8 cellular contexts compared by ENCODE assay signal in the genomic region with DNA sequence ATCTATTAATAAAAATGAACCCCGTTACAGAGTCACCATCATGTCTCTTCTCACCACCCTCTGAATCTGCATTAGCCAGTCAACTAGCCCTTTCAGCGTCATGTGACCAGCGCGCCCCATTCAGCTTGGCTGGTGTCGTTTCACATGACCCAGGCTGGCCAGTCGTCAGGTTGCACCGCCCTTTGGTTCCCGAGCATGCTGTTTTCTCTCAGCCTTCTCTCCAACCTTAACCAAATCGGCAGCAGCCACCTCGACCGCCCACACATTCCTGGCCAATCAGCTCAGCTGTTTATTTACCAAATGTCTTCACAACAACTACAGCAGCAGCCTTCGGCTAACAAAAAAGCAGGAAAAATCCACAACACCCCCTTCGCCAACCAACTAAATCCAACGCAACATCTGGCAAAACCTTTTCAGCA. TPM values are rescaled to one million over a fixed set of nuclear protein-coding genes. Genes with fewer than 3 reads are reported as not detected.
DNase-seq lines count a peak whose midpoint lies in the region; ATAC-seq and TF ChIP-seq lines count a peak whose summit lies in the region.

No MANE protein-coding gene starts in this region.

- H4K20me1 ChIP-seq in hepatocyte (ENCODE audit: insufficient read depth, poor library complexity, severe bottlenecking): peaks cover 100% of the 10 kb centered on the region

- no peaks in the 10 kb centered on the region for H3K27me3 Mint-ChIP-seq in activated naive CD8-positive, alpha-beta T cell treated with anti-CD3 and anti-CD28 coated beads for 36 hours

- peaks cover 100% of the 10 kb centered on the region for H3K36me3 ChIP-seq in BE2C
- peaks cover 100% of the 10 kb centered on the region for H3K36me3 ChIP-seq in RWPE2 (ENCODE audit: low read depth)
- peaks cover 1% of the 10 kb centered on the region for H3K36me3 ChIP-seq in hepatocyte (replicated peaks; ENCODE audit: insufficient read depth, low read depth)

- H3K4me2 ChIP-seq in hepatocyte: peak overlapping the region; percentile 94

- peak; percentile 64 for ATAC-seq in RWPE2 (ENCODE audit: low read depth)
- no peak for ATAC-seq in HG03460 (IDR thresholded peaks at IDR 0.05; ENCODE audit: unreplicated experiment)

- H3K4me1 Mint-ChIP-seq in activated naive CD8-positive, alpha-beta T cell treated with anti-CD3 and anti-CD28 coated beads for 36 hours: peaks cover 71% of the 10 kb centered on the region

- peaks cover 93% of the 10 kb centered on the region for H3K36me3 Mint-ChIP-seq in activated naive CD8-positive, alpha-beta T cell treated with anti-CD3 and anti-CD28 coated beads for 36 hours

- H3K27me3 ChIP-seq in BE2C (no peaks in the 10 kb centered on the region), RWPE2 (ENCODE audit: insufficient read depth, poor library complexity, severe bottlenecking) (no peaks in the 10 kb centered on the region), hepatocyte (no peaks in the 10 kb centered on the region)

- 71% methylated on average over 14 of the region's 14 CpGs for WGBS in hepatocyte (ENCODE audit: low lambda C conversion rate, missing lambda C conversion rate)

- H2AFZ ChIP-seq in hepatocyte: no peak overlapping the region

- peak overlapping the region; percentile 81; the same call in 1 of the 2 replicates for H3K4me3 ChIP-seq in BE2C (ENCODE audit: low read depth, low read length)
- H3K4me3 ChIP-seq in RWPE2 (ENCODE audit: severe bottlenecking): no peak overlapping the region
- H3K4me3 ChIP-seq in hepatocyte: peak overlapping the region; percentile 11

- H3K4me1 ChIP-seq in BE2C (peaks cover 10% of the 10 kb centered on the region), RWPE2 (ENCODE audit: insufficient read depth, poor library complexity, severe bottlenecking) (peaks cover 47% of the 10 kb centered on the region), hepatocyte (ENCODE audit: insufficient read depth) (peaks cover 48% of the 10 kb centered on the region)

- H3K9me2 ChIP-seq in hepatocyte (replicated peaks; ENCODE audit: insufficient read depth): no peaks in the 10 kb centered on the region

- peak overlapping the region; percentile 82 for H3K27ac Mint-ChIP-seq in activated naive CD8-positive, alpha-beta T cell treated with anti-CD3 and anti-CD28 coated beads for 36 hours

- DNase-seq in BE2C: peak; percentile 66
- peak; percentile 73 for DNase-seq in RWPE2 (ENCODE audit: low spot score)
- DNase-seq in activated naive CD8-positive, alpha-beta T cell treated with anti-CD3 and anti-CD28 coated beads for 36 hours: peak; percentile 78
- peak; percentile 40 for DNase-seq in hepatocyte (ENCODE audit: low spot score)
- DNase-seq in stimulated activated CD4-positive, alpha-beta T cell treated with anti-CD3 and anti-CD28 coated beads, Interleukin-15, amount 100 ng/mL, for 24 hours: peak; percentile 79
- no peak for DNase-seq in NCI-H187 (lab: John Stamatoyannopoulos, UW)
- DNase-seq in OCI-M2 (lab: John Stamatoyannopoulos, UW; ENCODE audit: unreplicated experiment): no peak

- H3K27ac ChIP-seq in RWPE2 (ENCODE audit: poor library complexity, severe bottlenecking): peak overlapping the region; percentile 4
- H3K27ac ChIP-seq in hepatocyte: no peak overlapping the region

- H3K9me3 Mint-ChIP-seq in activated naive CD8-positive, alpha-beta T cell treated with anti-CD3 and anti-CD28 coated beads for 36 hours: no peaks in the 10 kb centered on the region

- H3K4me3 Mint-ChIP-seq in activated naive CD8-positive, alpha-beta T cell treated with anti-CD3 and anti-CD28 coated beads for 36 hours: peak overlapping the region; percentile 97

- TF ChIP-seq CTCF in BE2C (IDR thresholded peaks at IDR 0.05; ENCODE audit: low read depth, low read length): no peak
- no peak for TF ChIP-seq CTCF in RWPE2 (IDR thresholded peaks at IDR 0.05; ENCODE audit: poor library complexity, severe bottlenecking)
- no peak for TF ChIP-seq CTCF in hepatocyte (IDR thresholded peaks at IDR 0.05; ENCODE audit: poor library complexity)

- H3K9me3 ChIP-seq in BE2C: no peaks in the 10 kb centered on the region
- H3K9me3 ChIP-seq in RWPE2 (ENCODE audit: severe bottlenecking): no peaks in the 10 kb centered on the region
- H3K9me3 ChIP-seq in hepatocyte (ENCODE audit: low read depth): no peaks in the 10 kb centered on the region

- peaks cover 100% of the 10 kb centered on the region for H3K79me2 ChIP-seq in hepatocyte

RNA-seq across cellular contexts. Expression of gene SRSF3, which starts 5.6 kb away (rescaled TPM):
- 375 TPM for polyA plus RNA-seq in BE2C (2012; ENCODE audit: insufficient read depth, insufficient read length, low read depth)
- 100 to 1,000 TPM; 585 to 589 TPM for total RNA-seq in activated naive CD8-positive, alpha-beta T cell treated with anti-CD3 and anti-CD28 coated beads for 36 hours
- total RNA-seq in hepatocyte: 115 and 135 TPM in 2 replicates
- polyA plus RNA-seq in hepatocyte: 190 and 192 TPM in 2 replicates

RNA-seq across cellular contexts. Expression of gene STK38, which starts 52.5 kb away (rescaled TPM):
- 7.6 TPM for polyA plus RNA-seq in BE2C (2012; ENCODE audit: insufficient read depth, insufficient read length, low read depth)
- total RNA-seq in activated naive CD8-positive, alpha-beta T cell treated with anti-CD3 and anti-CD28 coated beads for 36 hours: 10 to 100 TPM; 21.5 to 23.1 TPM
- total RNA-seq in hepatocyte: 37.9 and 39.1 TPM in 2 replicates
- polyA plus RNA-seq in hepatocyte: 27.7 and 30.5 TPM in 2 replicates

Comparison
In these comparisons a context has a peak if more than half of its experiments do, and no peak if none do; other contexts are left out.
1. DNase-seq: peak in BE2C (single experiment), RWPE2 (single experiment), activated naive CD8-positive, alpha-beta T cell treated with anti-CD3 and anti-CD28 coated beads for 36 hours (single experiment), hepatocyte (single experiment) and stimulated activated CD4-positive, alpha-beta T cell treated with anti-CD3 and anti-CD28 coated beads, Interleukin-15, amount 100 ng/mL, for 24 hours (single experiment); none in NCI-H187 (0 of 2) and OCI-M2 (single experiment).